In genomic region chrX:69151898-69152297, GRCh38 we compare ENCODE assay signal across 15 cellular contexts. TPM values are rescaled to one million over a fixed set of nuclear protein-coding genes. Genes with fewer than 3 reads are reported as not detected.
DNase-seq lines count a peak whose midpoint lies in the region; ATAC-seq and TF ChIP-seq lines count a peak whose summit lies in the region.
"Had no signal": no experiment of that assay in that cellular context is flagged by ENCODE, and none has a peak within 500 bp of the region (broad histone marks: within the 10 kb centered on the region; RNA-seq: fewer than 3 reads in every experiment).

No MANE protein-coding gene starts in this region.

- ATAC-seq in activated naive CD8-positive, alpha-beta T cell treated with anti-CD3 and anti-CD28 coated beads, Interleukin-2, amount 50 U/mL, for 24 hours, result no peak

- H3K4me3 ChIP-seq in PC-9 (no peak overlapping the region), osteoblast (ENCODE audit: insufficient read depth, low read length) (no peak overlapping the region), MM.1S (ENCODE audit: low read length) (no peak overlapping the region)
- H3K4me3 ChIP-seq: A549 had no signal

- CTCF ChIA-PET in PC-9 (lab: Charles Lee), result no interaction called here
- CTCF ChIA-PET in activated CD4-positive, alpha-beta memory T cell treated with anti-CD3 and anti-CD28 coated beads, Interleukin-2, amount 10 ng/mL, durations not matched to agents 7 days and 5 days (lab: Charles Lee), result no interaction called here

- H3K9me3 ChIP-seq in PC-9 (ENCODE audit: insufficient read depth, low read depth) (no peaks in the 10 kb centered on the region), osteoblast (ENCODE audit: low read depth, low read length) (no peaks in the 10 kb centered on the region), MM.1S (replicated peaks; ENCODE audit: insufficient read depth, low read length) (no peaks in the 10 kb centered on the region)
- H3K9me3 ChIP-seq: A549, BE2C had no signal

- peaks cover 28% of the 10 kb centered on the region for H3F3A ChIP-seq in PC-9 (ENCODE audit: insufficient read depth, low read depth)
- H3F3A ChIP-seq in MM.1S (ENCODE audit: insufficient read depth, low read length), result no peaks in the 10 kb centered on the region

- H2AFZ ChIP-seq in PC-9 (no peak overlapping the region), osteoblast (ENCODE audit: low read length) (no peak overlapping the region), MM.1S (ENCODE audit: low read length) (no peak overlapping the region)

- H3K27ac ChIP-seq in PC-9 (peak overlapping the region; percentile 90), epithelial cell of prostate (peak overlapping the region; percentile 94), osteoblast (ENCODE audit: low read depth, low read length) (no peak overlapping the region), MM.1S (ENCODE audit: low read length) (no peak overlapping the region)
- H3K27ac ChIP-seq: A549, C4-2B had no signal

- TF ChIP-seq CTCF in PC-9 (conservative IDR thresholded peaks at IDR 0.05) (no peak), osteoblast (IDR thresholded peaks at IDR 0.05; ENCODE audit: extremely low read depth, low read depth, low read length) (no peak), MM.1S (IDR thresholded peaks at IDR 0.05; ENCODE audit: low read length) (no peak)

- H3K27me3 ChIP-seq in PC-9 (ENCODE audit: insufficient read depth, low read depth) (no peaks in the 10 kb centered on the region), osteoblast (ENCODE audit: insufficient read depth, low read length) (peaks cover 30% of the 10 kb centered on the region), MM.1S (replicated peaks; ENCODE audit: insufficient read depth, low read length) (no peaks in the 10 kb centered on the region)
- H3K27me3 ChIP-seq: BE2C had no signal

- no peak overlapping the region for H3K4me3 Mint-ChIP-seq in activated CD4-positive, alpha-beta memory T cell treated with anti-CD3 and anti-CD28 coated beads, Interleukin-2, amount 10 ng/mL, durations not matched to agents 7 days and 5 days
- no peak overlapping the region for H3K4me3 Mint-ChIP-seq in activated naive CD8-positive, alpha-beta T cell treated with anti-CD3 and anti-CD28 coated beads, Interleukin-2, amount 50 U/mL, for 24 hours
- H3K4me3 Mint-ChIP-seq: CD4-positive, alpha-beta memory T cell; H9 had no signal

- H3K79me2 ChIP-seq in PC-9 (ENCODE audit: low read depth) (no peaks in the 10 kb centered on the region), osteoblast (ENCODE audit: insufficient read depth, low read length) (no peaks in the 10 kb centered on the region), MM.1S (ENCODE audit: low read length) (no peaks in the 10 kb centered on the region)

- no peaks in the 10 kb centered on the region for H3K36me3 ChIP-seq in PC-9 (ENCODE audit: low read depth)
- no peaks in the 10 kb centered on the region for H3K36me3 ChIP-seq in osteoblast (ENCODE audit: insufficient read depth, low read length)
- no peaks in the 10 kb centered on the region for H3K36me3 ChIP-seq in MM.1S (replicated peaks; ENCODE audit: insufficient read depth, low read length)
- H3K36me3 ChIP-seq: BE2C had no signal

- intact Hi-C loops in PC-9 (cut with micrococcal nuclease; ENCODE audit: unreplicated experiment), result loop anchor here (2.0 kb wide), 2 partner anchors 43 to 323 kb away; partner anchors contain the start of gene EFNB1

- no peaks in the 10 kb centered on the region for H3K36me3 Mint-ChIP-seq in activated CD4-positive, alpha-beta memory T cell treated with anti-CD3 and anti-CD28 coated beads, Interleukin-2, amount 10 ng/mL, durations not matched to agents 7 days and 5 days (ENCODE audit: low read depth)
- H3K36me3 Mint-ChIP-seq in activated naive CD8-positive, alpha-beta T cell treated with anti-CD3 and anti-CD28 coated beads, Interleukin-2, amount 50 U/mL, for 24 hours (ENCODE audit: low read depth), result no peaks in the 10 kb centered on the region
- H3K36me3 Mint-ChIP-seq: CD4-positive, alpha-beta memory T cell had no signal

- no peaks in the 10 kb centered on the region for H3K4me1 Mint-ChIP-seq in activated CD4-positive, alpha-beta memory T cell treated with anti-CD3 and anti-CD28 coated beads, Interleukin-2, amount 10 ng/mL, durations not matched to agents 7 days and 5 days
- H3K4me1 Mint-ChIP-seq in activated naive CD8-positive, alpha-beta T cell treated with anti-CD3 and anti-CD28 coated beads, Interleukin-2, amount 50 U/mL, for 24 hours, result no peaks in the 10 kb centered on the region

- POLR2A ChIA-PET in PC-9 (lab: Charles Lee; ENCODE audit: unreplicated experiment), result no interaction called here
- POLR2A ChIA-PET in activated CD4-positive, alpha-beta memory T cell treated with anti-CD3 and anti-CD28 coated beads, Interleukin-2, amount 10 ng/mL, durations not matched to agents 7 days and 5 days (lab: Charles Lee), result no interaction called here

- no peaks in the 10 kb centered on the region for H3K27me3 Mint-ChIP-seq in activated CD4-positive, alpha-beta memory T cell treated with anti-CD3 and anti-CD28 coated beads, Interleukin-2, amount 10 ng/mL, durations not matched to agents 7 days and 5 days
- peaks cover 3% of the 10 kb centered on the region for H3K27me3 Mint-ChIP-seq in activated naive CD8-positive, alpha-beta T cell treated with anti-CD3 and anti-CD28 coated beads, Interleukin-2, amount 50 U/mL, for 24 hours

- H3K27ac Mint-ChIP-seq in activated CD4-positive, alpha-beta memory T cell treated with anti-CD3 and anti-CD28 coated beads, Interleukin-2, amount 10 ng/mL, durations not matched to agents 7 days and 5 days, result no peak overlapping the region
- no peak overlapping the region for H3K27ac Mint-ChIP-seq in activated naive CD8-positive, alpha-beta T cell treated with anti-CD3 and anti-CD28 coated beads, Interleukin-2, amount 50 U/mL, for 24 hours
- H3K27ac Mint-ChIP-seq: CD4-positive, alpha-beta memory T cell had no signal

- no peaks in the 10 kb centered on the region for H3K9me3 Mint-ChIP-seq in activated CD4-positive, alpha-beta memory T cell treated with anti-CD3 and anti-CD28 coated beads, Interleukin-2, amount 10 ng/mL, durations not matched to agents 7 days and 5 days
- no peaks in the 10 kb centered on the region for H3K9me3 Mint-ChIP-seq in activated naive CD8-positive, alpha-beta T cell treated with anti-CD3 and anti-CD28 coated beads, Interleukin-2, amount 50 U/mL, for 24 hours

- H3K9ac ChIP-seq in MM.1S (ENCODE audit: low read length), result no peak overlapping the region

- peaks cover 49% of the 10 kb centered on the region for H3K4me1 ChIP-seq in PC-9 (replicated peaks; ENCODE audit: insufficient read depth)
- no peaks in the 10 kb centered on the region for H3K4me1 ChIP-seq in osteoblast (ENCODE audit: insufficient read depth, low read length)
- H3K4me1 ChIP-seq in MM.1S (ENCODE audit: low read length), result no peaks in the 10 kb centered on the region
- H3K4me1 ChIP-seq: BE2C had no signal

- no peaks in the 10 kb centered on the region for H4K20me1 ChIP-seq in PC-9 (ENCODE audit: insufficient read depth)
- H4K20me1 ChIP-seq in osteoblast (ENCODE audit: insufficient read depth, low read length), result peaks cover 5% of the 10 kb centered on the region
- H4K20me1 ChIP-seq in MM.1S (ENCODE audit: insufficient read depth, low read length), result no peaks in the 10 kb centered on the region

- no peaks in the 10 kb centered on the region for H3K9me2 ChIP-seq in PC-9 (ENCODE audit: insufficient read depth)
- H3K9me2 ChIP-seq in MM.1S (replicated peaks; ENCODE audit: insufficient read depth, low read length), result no peaks in the 10 kb centered on the region

- DNase-seq in PC-9 (no peak), epithelial cell of prostate (ENCODE audit: low read depth, low spot score) (no peak), osteoblast (ENCODE audit: insufficient read length, low spot score, missing footprints) (peak; percentile 77), NCI-H82 (lab: John Stamatoyannopoulos, UW) (no peak), MM.1S (no peak)
- no peak for DNase-seq in activated CD4-positive, alpha-beta memory T cell treated with anti-CD3 and anti-CD28 coated beads, Interleukin-2, amount 10 ng/mL, durations not matched to agents 7 days and 5 days
- DNase-seq in activated naive CD8-positive, alpha-beta T cell treated with anti-CD3 and anti-CD28 coated beads, Interleukin-2, amount 50 U/mL, for 24 hours, result no peak
- DNase-seq: BE2C; CD4-positive, alpha-beta memory T cell; DND-41; GDM1; GOT3 had no signal

- H3K4me2 ChIP-seq in PC-9 (peak overlapping the region; percentile 10; the same call in 1 of the 2 replicates), osteoblast (ENCODE audit: insufficient read depth, low read length) (no peak overlapping the region), MM.1S (ENCODE audit: low read depth, low read length) (no peak overlapping the region)
- H3K4me2 ChIP-seq: A549 had no signal

- no TSS peak for BruUV-seq in PC-9 (replicated peaks; lab: Mats Ljungman, UMichigan)

RNA-seq across cellular contexts. Expression of gene PJA1, which starts 13.4 kb away (rescaled TPM):
- total RNA-seq in PC-9 (2021) (22.7 and 27.7 TPM in 2 replicates), osteoblast (19.4 and 21.0 TPM in 2 replicates)
- total RNA-seq in activated CD4-positive, alpha-beta memory T cell treated with anti-CD3 and anti-CD28 coated beads, Interleukin-2, amount 10 ng/mL, durations not matched to agents 7 days and 5 days, result 10 to 100 TPM; 15.4 to 19.5 TPM

Comparison
In these comparisons a context has a peak if more than half of its experiments do, and no peak if none do; other contexts are left out.
1. H3K27ac ChIP-seq: peak in PC-9 (single experiment) and epithelial cell of prostate (single experiment); none in osteoblast (single experiment) and MM.1S (single experiment).